In the genomic region with DNA sequence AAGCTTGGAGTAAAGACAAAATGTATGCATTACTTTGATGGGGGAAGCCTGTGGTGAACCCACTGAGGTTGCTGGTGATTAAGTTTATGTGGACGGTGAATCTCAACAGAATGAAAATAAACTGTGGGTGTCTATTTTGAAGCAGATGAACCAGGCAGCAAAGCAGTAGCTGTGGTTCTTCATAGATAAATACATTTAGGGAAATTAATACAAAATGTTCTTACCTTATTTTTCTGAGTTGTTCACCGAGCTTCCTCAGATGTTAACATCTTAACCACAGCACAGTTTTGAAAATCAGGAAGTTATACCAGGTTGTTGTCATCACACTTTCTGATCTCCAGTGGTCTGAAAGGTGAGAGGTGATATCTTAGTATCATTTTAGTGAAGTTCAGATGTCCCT, we compare ENCODE assay signal across 8 cellular contexts. TPM values are rescaled to one million over a fixed set of nuclear protein-coding genes. Genes with fewer than 3 reads are reported as not detected.
DNase-seq lines count a peak whose midpoint lies in the region; ATAC-seq and TF ChIP-seq lines count a peak whose summit lies in the region.

No MANE protein-coding gene starts in this region.

- H3K36me3 Mint-ChIP-seq in activated naive CD4-positive, alpha-beta T cell treated with anti-CD3 and anti-CD28 coated beads for 36 hours (ENCODE audit: low read depth), result peaks cover 22% of the 10 kb centered on the region
- peaks cover 29% of the 10 kb centered on the region for H3K36me3 Mint-ChIP-seq in central memory CD8-positive, alpha-beta T cell (ENCODE audit: insufficient read depth)
- peaks cover 21% of the 10 kb centered on the region for H3K36me3 Mint-ChIP-seq in type B pancreatic cell

- TF ChIP-seq CTCF in NB4 (IDR thresholded peaks at IDR 0.05; ENCODE audit: low read depth, low read length) (no peak), type B pancreatic cell (conservative IDR thresholded peaks at IDR 0.05) (no peak)

- peak; percentile 30 for ATAC-seq in central memory CD8-positive, alpha-beta T cell (replicated peaks; ENCODE audit: extremely low read depth, poor library complexity, severe bottlenecking)
- ATAC-seq in HG03095 (IDR thresholded peaks at IDR 0.05; ENCODE audit: unreplicated experiment), result no peak
- no peak for ATAC-seq in HG02840 (IDR thresholded peaks at IDR 0.05; ENCODE audit: low FRiP score, unreplicated experiment)
- ATAC-seq in HG03439 (IDR thresholded peaks at IDR 0.05; ENCODE audit: unreplicated experiment), result no peak

- H3K4me3 Mint-ChIP-seq in activated naive CD4-positive, alpha-beta T cell treated with anti-CD3 and anti-CD28 coated beads for 36 hours, result peak overlapping the region; percentile 51
- H3K4me3 Mint-ChIP-seq in central memory CD8-positive, alpha-beta T cell, result peak overlapping the region; percentile 74
- no peak overlapping the region for H3K4me3 Mint-ChIP-seq in type B pancreatic cell

- intact Hi-C loops in activated naive CD4-positive, alpha-beta T cell treated with anti-CD3 and anti-CD28 coated beads for 36 hours (cut with micrococcal nuclease), result loop anchor here (1.0 to 5.0 kb wide), 2 partner anchors 44 to 769 kb away; no protein-coding TSS in a partner anchor

- H3K27ac Mint-ChIP-seq in activated naive CD4-positive, alpha-beta T cell treated with anti-CD3 and anti-CD28 coated beads for 36 hours, result peak overlapping the region; percentile 92
- peak overlapping the region; percentile 94 for H3K27ac Mint-ChIP-seq in central memory CD8-positive, alpha-beta T cell (ENCODE audit: low read depth)
- H3K27ac Mint-ChIP-seq in type B pancreatic cell, result peak overlapping the region; percentile 72

- CTCF ChIA-PET in activated naive CD4-positive, alpha-beta T cell treated with anti-CD3 and anti-CD28 coated beads for 36 hours (lab: Charles Lee), result interaction anchor here (1.0 to 4.4 kb wide), 4 partner anchors 10 to 222 kb away, joined by 3 to 17 read pairs (median 5); no protein-coding TSS in a partner anchor

- peak; percentile 62 for DNase-seq in activated naive CD4-positive, alpha-beta T cell treated with anti-CD3 and anti-CD28 coated beads for 36 hours
- no peak for DNase-seq in activated naive CD4-positive, alpha-beta T cell (lab: John Stamatoyannopoulos, UW)
- peak; percentile 70 for DNase-seq in NB4 (ENCODE audit: low read depth)
- peak in 1 of 2 donors; percentile 40 for DNase-seq in central memory CD8-positive, alpha-beta T cell (ENCODE audit: low spot score in 2 of 2)
- no peak for DNase-seq in type B pancreatic cell (ENCODE audit: extremely low spot score, unreplicated experiment)

- peaks cover 93% of the 10 kb centered on the region for H3K4me1 Mint-ChIP-seq in activated naive CD4-positive, alpha-beta T cell treated with anti-CD3 and anti-CD28 coated beads for 36 hours (ENCODE audit: low read depth)
- H3K4me1 Mint-ChIP-seq in central memory CD8-positive, alpha-beta T cell, result peaks cover 88% of the 10 kb centered on the region
- peaks cover 69% of the 10 kb centered on the region for H3K4me1 Mint-ChIP-seq in type B pancreatic cell (ENCODE audit: unreplicated experiment)

- TF ChIP-seq POLR2A in NB4 (IDR thresholded peaks at IDR 0.05; ENCODE audit: extremely low read depth, insufficient read length), result no peak

- H3K4me3 ChIP-seq in NB4 (ENCODE audit: low read depth, low read length), result peak overlapping the region; percentile 56

- H3K9me3 Mint-ChIP-seq in activated naive CD4-positive, alpha-beta T cell treated with anti-CD3 and anti-CD28 coated beads for 36 hours, result no peaks in the 10 kb centered on the region
- H3K9me3 Mint-ChIP-seq in central memory CD8-positive, alpha-beta T cell, result no peaks in the 10 kb centered on the region
- peaks cover 4% of the 10 kb centered on the region for H3K9me3 Mint-ChIP-seq in type B pancreatic cell

- no peaks in the 10 kb centered on the region for H3K27me3 Mint-ChIP-seq in activated naive CD4-positive, alpha-beta T cell treated with anti-CD3 and anti-CD28 coated beads for 36 hours (ENCODE audit: low read depth)
- no peaks in the 10 kb centered on the region for H3K27me3 Mint-ChIP-seq in central memory CD8-positive, alpha-beta T cell
- H3K27me3 Mint-ChIP-seq in type B pancreatic cell, result no peaks in the 10 kb centered on the region

RNA-seq across cellular contexts. Expression of a gene that starts 53.9 kb away (rescaled TPM):
- 100 to 1,000 TPM; 106 to 113 TPM for total RNA-seq in activated naive CD4-positive, alpha-beta T cell treated with anti-CD3 and anti-CD28 coated beads for 36 hours
- total RNA-seq in type B pancreatic cell (ENCODE audit: low replicate concordance), result 86.4 and 103 TPM in 2 replicates

Comparison
In these comparisons a context has a peak if more than half of its experiments do, and no peak if none do; other contexts are left out.
1. DNase-seq: peak in activated naive CD4-positive, alpha-beta T cell treated with anti-CD3 and anti-CD28 coated beads for 36 hours (single experiment) and NB4 (single experiment); none in activated naive CD4-positive, alpha-beta T cell (0 of 4) and type B pancreatic cell (single experiment).
2. Peak in every context shown above with its lines, with median percentiles within 50 percentile points of each other: H3K27ac Mint-ChIP-seq.